ENCODE assay signal across 1 cellular context in the genomic region with DNA sequence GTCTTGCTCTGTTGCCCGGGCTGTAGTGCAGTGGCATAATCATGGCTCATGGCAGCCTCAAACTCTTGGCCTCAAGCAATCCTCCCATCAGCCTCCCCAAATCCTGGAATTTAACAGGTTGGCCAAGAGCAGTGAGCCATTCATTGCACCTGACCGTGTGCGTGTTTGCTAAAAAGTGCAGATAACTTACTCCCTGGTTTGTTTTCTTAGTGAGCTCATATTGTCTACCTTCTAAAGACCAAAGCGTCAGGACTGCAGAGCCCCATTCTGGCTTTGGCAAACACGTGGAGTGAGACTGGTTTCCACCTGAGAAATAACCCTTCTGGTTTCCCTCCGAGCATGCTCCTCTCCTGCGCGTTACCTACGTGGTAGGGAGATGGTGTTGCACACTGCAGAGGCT.
A peak's percentile ranks its signal among the peaks of the same experiment; 100 is the strongest.
TF ChIP-seq lines count a peak whose summit lies in the region.

No MANE protein-coding gene starts in this region.

TF ChIP-seq in HepG2, 621 proteins besides CTCF, POLR2A, EP300 and RAD21 (continues in another document):
- peak; percentile 42; the same call in 1 of the 2 replicates for TF ChIP-seq BHLHE40 (IDR thresholded peaks at IDR 0.05; ENCODE audit: low read length)
- TF ChIP-seq GFI1 (CRISPR knock-in tag; IDR thresholded peaks at IDR 0.05; ENCODE audit: borderline replicate concordance): no peak
- TF ChIP-seq HBP1 (CRISPR knock-in tag; IDR thresholded peaks at IDR 0.05; ENCODE audit: low read depth): peak; percentile 87
- TF ChIP-seq ZNF780A (CRISPR knock-in tag; IDR thresholded peaks at IDR 0.05): no peak
- TF ChIP-seq, protein P1, sequence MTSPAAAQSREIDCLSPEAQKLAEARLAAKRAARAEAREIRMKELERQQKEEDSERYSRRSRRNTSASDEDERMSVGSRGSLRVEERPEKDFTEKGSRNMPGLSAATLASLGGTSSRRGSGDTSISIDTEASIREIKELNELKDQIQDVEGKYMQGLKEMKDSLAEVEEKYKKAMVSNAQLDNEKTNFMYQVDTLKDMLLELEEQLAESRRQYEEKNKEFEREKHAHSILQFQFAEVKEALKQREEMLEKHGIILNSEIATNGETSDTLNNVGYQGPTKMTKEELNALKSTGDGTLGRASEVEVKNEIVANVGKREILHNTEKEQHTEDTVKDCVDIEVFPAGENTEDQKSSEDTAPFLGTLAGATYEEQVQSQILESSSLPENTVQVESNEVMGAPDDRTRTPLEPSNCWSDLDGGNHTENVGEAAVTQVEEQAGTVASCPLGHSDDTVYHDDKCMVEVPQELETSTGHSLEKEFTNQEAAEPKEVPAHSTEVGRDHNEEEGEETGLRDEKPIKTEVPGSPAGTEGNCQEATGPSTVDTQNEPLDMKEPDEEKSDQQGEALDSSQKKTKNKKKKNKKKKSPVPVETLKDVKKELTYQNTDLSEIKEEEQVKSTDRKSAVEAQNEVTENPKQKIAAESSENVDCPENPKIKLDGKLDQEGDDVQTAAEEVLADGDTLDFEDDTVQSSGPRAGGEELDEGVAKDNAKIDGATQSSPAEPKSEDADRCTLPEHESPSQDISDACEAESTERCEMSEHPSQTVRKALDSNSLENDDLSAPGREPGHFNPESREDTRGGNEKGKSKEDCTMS (CRISPR knock-in tag; conservative IDR thresholded peaks at IDR 0.05): no peak
- 0 out of 2 replicates have a peak, but pooled peaks have one; percentile 61 for TF ChIP-seq ZNF83 (CRISPR knock-in tag; IDR thresholded peaks at IDR 0.05; ENCODE audit: borderline replicate concordance)
- no peak for TF ChIP-seq HDAC6 (IDR thresholded peaks at IDR 0.05; ENCODE audit: low read depth, low read length)
- TF ChIP-seq CBX5 (CRISPR knock-in tag; IDR thresholded peaks at IDR 0.05; ENCODE audit: borderline replicate concordance): no peak
- TF ChIP-seq ZNF878 (CRISPR knock-in tag; IDR thresholded peaks at IDR 0.05): peak; percentile 89
- TF ChIP-seq SIN3B (IDR thresholded peaks at IDR 0.05; ENCODE audit: low read length): no peak
- no peak for TF ChIP-seq THYN1 (CRISPR knock-in tag; IDR thresholded peaks at IDR 0.05; ENCODE audit: borderline replicate concordance, low read depth)
- TF ChIP-seq, protein P2, sequence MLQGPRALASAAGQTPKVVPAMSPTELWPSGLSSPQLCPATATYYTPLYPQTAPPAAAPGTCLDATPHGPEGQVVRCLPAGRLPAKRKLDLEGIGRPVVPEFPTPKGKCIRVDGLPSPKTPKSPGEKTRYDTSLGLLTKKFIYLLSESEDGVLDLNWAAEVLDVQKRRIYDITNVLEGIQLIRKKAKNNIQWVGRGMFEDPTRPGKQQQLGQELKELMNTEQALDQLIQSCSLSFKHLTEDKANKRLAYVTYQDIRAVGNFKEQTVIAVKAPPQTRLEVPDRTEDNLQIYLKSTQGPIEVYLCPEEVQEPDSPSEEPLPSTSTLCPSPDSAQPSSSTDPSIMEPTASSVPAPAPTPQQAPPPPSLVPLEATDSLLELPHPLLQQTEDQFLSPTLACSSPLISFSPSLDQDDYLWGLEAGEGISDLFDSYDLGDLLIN (CRISPR knock-in tag; IDR thresholded peaks at IDR 0.05; ENCODE audit: borderline replicate concordance): peak; percentile 56; the same call in 1 of the 2 replicates
- no peak for TF ChIP-seq MLLT10 (CRISPR knock-in tag; IDR thresholded peaks at IDR 0.05)
- TF ChIP-seq ZNF576 (CRISPR knock-in tag; IDR thresholded peaks at IDR 0.05): no peak
- no peak for TF ChIP-seq STAT6 (CRISPR knock-in tag; IDR thresholded peaks at IDR 0.05; ENCODE audit: borderline replicate concordance)
- no peak for TF ChIP-seq MAFK (conservative IDR thresholded peaks at IDR 0.05 in 1 of 2, IDR thresholded peaks at IDR 0.05 in 1 of 2; ENCODE audit: low read length in 2 of 2)
- no peak for TF ChIP-seq U2AF2 (IDR thresholded peaks at IDR 0.05; ENCODE audit: low read depth, low read length)
- TF ChIP-seq, protein P3, sequence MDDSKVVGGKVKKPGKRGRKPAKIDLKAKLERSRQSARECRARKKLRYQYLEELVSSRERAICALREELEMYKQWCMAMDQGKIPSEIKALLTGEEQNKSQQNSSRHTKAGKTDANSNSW (CRISPR knock-in tag; IDR thresholded peaks at IDR 0.05; ENCODE audit: borderline replicate concordance): no peak
- TF ChIP-seq ZMAT3 (CRISPR knock-in tag; conservative IDR thresholded peaks at IDR 0.05): peak; percentile 92
- TF ChIP-seq MEIS2 (CRISPR knock-in tag; IDR thresholded peaks at IDR 0.05): peak; percentile 83
- TF ChIP-seq ZNF639 (CRISPR knock-in tag; conservative IDR thresholded peaks at IDR 0.05): 0 out of 2 replicates have a peak, but pooled peaks have one; percentile 51
- peak; percentile 18; the same call in 1 of the 2 replicates for TF ChIP-seq GMEB1 (CRISPR knock-in tag; IDR thresholded peaks at IDR 0.05; ENCODE audit: borderline replicate concordance)
- TF ChIP-seq, protein P4, sequence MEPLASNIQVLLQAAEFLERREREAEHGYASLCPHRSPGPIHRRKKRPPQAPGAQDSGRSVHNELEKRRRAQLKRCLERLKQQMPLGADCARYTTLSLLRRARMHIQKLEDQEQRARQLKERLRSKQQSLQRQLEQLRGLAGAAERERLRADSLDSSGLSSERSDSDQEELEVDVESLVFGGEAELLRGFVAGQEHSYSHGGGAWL (CRISPR knock-in tag; IDR thresholded peaks at IDR 0.05): peak; percentile 41; the same call in 1 of the 2 replicates
- TF ChIP-seq CERS6 (CRISPR knock-in tag; IDR thresholded peaks at IDR 0.05): no peak
- peak; percentile 89 for TF ChIP-seq BRCA1 (CRISPR knock-in tag; IDR thresholded peaks at IDR 0.05)
- TF ChIP-seq, protein P5, sequence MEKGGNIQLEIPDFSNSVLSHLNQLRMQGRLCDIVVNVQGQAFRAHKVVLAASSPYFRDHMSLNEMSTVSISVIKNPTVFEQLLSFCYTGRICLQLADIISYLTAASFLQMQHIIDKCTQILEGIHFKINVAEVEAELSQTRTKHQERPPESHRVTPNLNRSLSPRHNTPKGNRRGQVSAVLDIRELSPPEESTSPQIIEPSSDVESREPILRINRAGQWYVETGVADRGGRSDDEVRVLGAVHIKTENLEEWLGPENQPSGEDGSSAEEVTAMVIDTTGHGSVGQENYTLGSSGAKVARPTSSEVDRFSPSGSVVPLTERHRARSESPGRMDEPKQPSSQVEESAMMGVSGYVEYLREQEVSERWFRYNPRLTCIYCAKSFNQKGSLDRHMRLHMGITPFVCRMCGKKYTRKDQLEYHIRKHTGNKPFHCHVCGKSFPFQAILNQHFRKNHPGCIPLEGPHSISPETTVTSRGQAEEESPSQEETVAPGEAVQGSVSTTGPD (CRISPR knock-in tag; IDR thresholded peaks at IDR 0.05): 0 out of 2 replicates have a peak, but pooled peaks have one; percentile 44
- peak; percentile 64; the same call in 1 of the 2 replicates for TF ChIP-seq ATF2 (CRISPR knock-in tag; IDR thresholded peaks at IDR 0.05)
- peak; percentile 25; the same call in 1 of the 2 replicates for TF ChIP-seq SP5 (CRISPR knock-in tag; IDR thresholded peaks at IDR 0.05; ENCODE audit: borderline replicate concordance, low read depth)
- 0 out of 2 replicates have a peak, but pooled peaks have one; percentile 31 for TF ChIP-seq SOX13 (IDR thresholded peaks at IDR 0.05)
- TF ChIP-seq SOX13 (CRISPR knock-in tag; conservative IDR thresholded peaks at IDR 0.05 in 1 of 2, IDR thresholded peaks at IDR 0.05 in 1 of 2): peak in 1 of 2 experiments; percentile 78; a peak in 2 of 4 replicates
- TF ChIP-seq ZNF3 (CRISPR knock-in tag; IDR thresholded peaks at IDR 0.05): no peak
- peak; percentile 56 for TF ChIP-seq ZNF644 (CRISPR knock-in tag; IDR thresholded peaks at IDR 0.05; ENCODE audit: low read depth)
- TF ChIP-seq ZBTB21 (CRISPR knock-in tag; IDR thresholded peaks at IDR 0.05): peak; percentile 71
- TF ChIP-seq TCF12 (IDR thresholded peaks at IDR 0.05): no peak
- no peak for TF ChIP-seq TCF12 (CRISPR knock-in tag; IDR thresholded peaks at IDR 0.05)
- no peak for TF ChIP-seq ZNF333 (CRISPR knock-in tag; IDR thresholded peaks at IDR 0.05; ENCODE audit: borderline replicate concordance)
- TF ChIP-seq, protein P6, sequence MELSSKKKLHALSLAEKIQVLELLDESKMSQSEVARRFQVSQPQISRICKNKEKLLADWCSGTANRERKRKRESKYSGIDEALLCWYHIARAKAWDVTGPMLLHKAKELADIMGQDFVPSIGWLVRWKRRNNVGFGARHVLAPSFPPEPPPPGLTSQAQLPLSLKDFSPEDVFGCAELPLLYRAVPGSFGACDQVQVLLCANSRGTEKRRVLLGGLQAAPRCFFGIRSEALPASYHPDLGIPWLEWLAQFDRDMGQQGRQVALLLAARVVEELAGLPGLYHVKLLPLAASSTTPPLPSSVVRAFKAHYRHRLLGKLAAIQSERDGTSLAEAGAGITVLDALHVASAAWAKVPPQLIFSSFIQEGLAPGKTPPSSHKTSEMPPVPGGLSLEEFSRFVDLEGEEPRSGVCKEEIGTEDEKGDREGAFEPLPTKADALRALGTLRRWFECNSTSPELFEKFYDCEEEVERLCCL (CRISPR knock-in tag; IDR thresholded peaks at IDR 0.05; ENCODE audit: borderline replicate concordance): no peak
- peak; percentile 22; the same call in 1 of the 2 replicates for TF ChIP-seq ZNF629 (CRISPR knock-in tag; conservative IDR thresholded peaks at IDR 0.05)
- TF ChIP-seq ZNF337 (CRISPR knock-in tag; IDR thresholded peaks at IDR 0.05; ENCODE audit: borderline replicate concordance, low read depth): no peak; the same call in 1 of the 2 replicates
- TF ChIP-seq BORCS8-MEF2B (CRISPR knock-in tag; IDR thresholded peaks at IDR 0.05): no peak
